Comparison of ENCODE assay signal across 32 cellular contexts in genomic region chr18:78032574-78032973, GRCh38.
"Had no signal": no experiment of that assay in that cellular context is flagged by ENCODE, and none has a peak within 500 bp of the region (broad histone marks: within the 10 kb centered on the region; RNA-seq: fewer than 3 reads in every experiment).

No MANE protein-coding gene starts in this region.

- H3K27ac ChIP-seq: ascending aorta, cardiac muscle cell, VCaP had no signal

- H3K4me1 ChIP-seq: ascending aorta had no signal

- H3K36me3 ChIP-seq: ascending aorta, cardiac muscle cell had no signal

- ATAC-seq: activated CD4-positive, alpha-beta T cell treated with anti-CD3 and anti-CD28 coated beads for 36 hours; activated CD4-positive, CD25-positive, alpha-beta regulatory T cell treated with anti-CD3 and anti-CD28 coated beads, Interleukin-2, amount 50 U/mL, for 24 hours; activated CD8-positive, alpha-beta memory T cell treated with anti-CD3 and anti-CD28 coated beads, Interleukin-2, amount 10 ng/mL, durations not matched to agents 7 days and 5 days; activated CD8-positive, alpha-beta T cell treated with anti-CD3 and anti-CD28 coated beads, Interleukin-2, amount 10 ng/mL, durations not matched to agents 7 days and 5 days; activated naive CD8-positive, alpha-beta T cell treated with anti-CD3 and anti-CD28 coated beads, Interleukin-2, amount 50 U/mL, for 24 hours had no signal

- DNase-seq: activated CD4-positive, alpha-beta memory T cell treated with anti-CD3 and anti-CD28 coated beads, Interleukin-2, amount 10 ng/mL, durations not matched to agents 7 days and 5 days; activated CD4-positive, alpha-beta T cell treated with anti-CD3 and anti-CD28 coated beads for 1 hour; activated CD4-positive, alpha-beta T cell treated with anti-CD3 and anti-CD28 coated beads for 36 hours; activated CD4-positive, alpha-beta T cell treated with anti-CD3 and anti-CD28 coated beads for 48 hours; activated CD4-positive, alpha-beta T cell treated with anti-CD3 and anti-CD28 coated beads, Interleukin-2, amount 10 ng/mL, durations not matched to agents 7 days and 5 days; activated CD4-positive, alpha-beta T cell treated with anti-CD3 and anti-CD28 coated beads, Interleukin-2, amount 50 U/mL, for 48 hours; activated CD4-positive, CD25-positive, alpha-beta regulatory T cell; activated CD8-positive, alpha-beta memory T cell treated with anti-CD3 and anti-CD28 coated beads for 24 hours; activated CD8-positive, alpha-beta memory T cell treated with anti-CD3 and anti-CD28 coated beads, Interleukin-2, amount 10 ng/mL, durations not matched to agents 7 days and 5 days; activated CD8-positive, alpha-beta memory T cell treated with anti-CD3 and anti-CD28 coated beads, Interleukin-2, amount 50 U/mL, for 48 hours; activated CD8-positive, alpha-beta T cell treated with anti-CD3 and anti-CD28 coated beads, Interleukin-2, amount 10 ng/mL, durations not matched to agents 7 days and 5 days; activated effector memory CD4-positive, alpha-beta T cell treated with Interleukin-2 at 50 U/mL for 16 hours; activated gamma-delta T cell; activated naive CD4-positive, alpha-beta T cell treated with anti-CD3 and anti-CD28 coated beads, Interleukin-2, amount 10 ng/mL, durations not matched to agents 7 days and 5 days; activated naive CD4-positive, alpha-beta T cell treated with Interleukin-2 at 50 U/mL for 16 hours; activated naive CD8-positive, alpha-beta T cell treated with anti-CD3 and anti-CD28 coated beads, Interleukin-2, amount 10 ng/mL, durations not matched to agents 7 days and 5 days; activated naive CD8-positive, alpha-beta T cell treated with anti-CD3 and anti-CD28 coated beads, Interleukin-2, amount 50 U/mL, for 24 hours; activated T-cell treated with anti-CD3 and anti-CD28 coated beads, Interleukin-2, amount 50 U/mL, for 24 hours; activated T-cell treated with anti-CD3 and anti-CD28 coated beads, Interleukin-2, amount 50 U/mL, for 48 hours; amygdala; anterior cingulate cortex; caudate nucleus; cerebellar nuclear complex; T-helper 1 cell; T-helper 2 cell; T-helper 9 cell had no signal

- FAIRE-seq: bronchial epithelial cell, TTC549 had no signal

- H3K4me3 ChIP-seq: ascending aorta, cardiac muscle cell had no signal

- H3K27me3 ChIP-seq: ascending aorta, cardiac muscle cell had no signal

- H3K9me3 ChIP-seq: ascending aorta had no signal
